Comparison of ENCODE assay signal across 1 cellular context in genomic region chr16:48503779-48504178, GRCh38.
TF ChIP-seq lines count a peak whose summit lies in the region.

No MANE protein-coding gene starts in this region.

TF ChIP-seq in SK-N-SH, 30 proteins besides CTCF, POLR2A, EP300 and RAD21 (continued from another document):
- TF ChIP-seq PBX3 (IDR thresholded peaks at IDR 0.05): peak; percentile 55
